9 cellular contexts compared by ENCODE assay signal in the genomic region with DNA sequence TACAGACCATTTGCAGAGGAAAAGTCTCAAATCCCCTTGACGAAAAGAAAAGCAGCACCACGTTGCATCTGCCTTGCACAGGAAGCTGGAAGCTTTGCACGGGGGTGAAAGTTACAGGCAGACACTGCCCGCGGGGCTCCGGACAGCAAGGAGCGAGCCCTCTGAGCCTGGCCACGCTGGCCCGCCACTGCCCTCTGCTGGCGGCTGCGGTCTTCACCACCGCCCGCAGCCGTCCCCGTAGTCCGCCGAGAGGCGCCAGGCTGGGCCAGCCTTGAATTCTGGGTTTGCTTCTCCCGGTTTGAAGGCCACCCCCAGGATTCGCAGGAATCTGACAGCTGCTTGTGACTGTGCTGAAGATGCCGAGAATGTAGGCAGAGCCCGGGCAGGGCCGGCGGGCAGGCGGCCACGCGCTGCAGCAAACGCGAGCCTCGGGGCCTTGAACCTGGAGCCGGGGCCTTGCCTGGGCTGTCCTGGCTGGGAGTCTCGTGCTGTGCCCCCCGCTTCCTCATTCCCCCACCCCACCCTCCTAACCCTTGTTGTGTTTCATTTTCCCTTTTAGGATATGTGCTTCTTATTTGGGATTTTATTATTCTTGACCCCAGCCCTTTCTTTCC. TPM values are rescaled to one million over a fixed set of nuclear protein-coding genes. Genes with fewer than 3 reads are reported as not detected.
DNase-seq lines count a peak whose midpoint lies in the region; ATAC-seq and TF ChIP-seq lines count a peak whose summit lies in the region.
"Had no signal": no experiment of that assay in that cellular context is flagged by ENCODE, and none has a peak within 500 bp of the region (broad histone marks: within the 10 kb centered on the region; RNA-seq: fewer than 3 reads in every experiment).

No MANE protein-coding gene starts in this region.

- H3K9me3 Mint-ChIP-seq in CD4-positive, alpha-beta memory T cell, result no peaks in the 10 kb centered on the region
- no peaks in the 10 kb centered on the region for H3K9me3 Mint-ChIP-seq in progenitor cell of endocrine pancreas (ENCODE audit: low read depth)

- H3K4me1 Mint-ChIP-seq in CD4-positive, alpha-beta memory T cell, result peaks cover 0 to 8% (median under 1%) of the 10 kb centered on the region in 4 donors
- peaks cover 2% of the 10 kb centered on the region for H3K4me1 Mint-ChIP-seq in progenitor cell of endocrine pancreas (ENCODE audit: low read depth)

- H3K27me3 Mint-ChIP-seq in CD4-positive, alpha-beta memory T cell, result peaks cover 41 to 49% of the 10 kb centered on the region in 2 donors
- peaks cover 73% of the 10 kb centered on the region for H3K27me3 Mint-ChIP-seq in progenitor cell of endocrine pancreas

- DNase-seq in CD4-positive, alpha-beta memory T cell, result peak in 4 of 5 donors; percentile 11 to 38 (median 20)
- DNase-seq in activated naive CD8-positive, alpha-beta T cell treated with anti-CD3 and anti-CD28 coated beads, Interleukin-2, amount 50 U/mL, for 16 hours (ENCODE audit: low read depth, low spot score), result peak; percentile 9
- DNase-seq in heart left ventricle (peak; percentile 72 to 90 (median 79)), progenitor cell of endocrine pancreas (ENCODE audit: low spot score, unreplicated experiment) (peak; percentile 74), NCI-H1694 (lab: John Stamatoyannopoulos, UW) (no peak)

- no peak for TF ChIP-seq POLR2A in heart left ventricle (IDR thresholded peaks at IDR 0.05)

- no peaks in the 10 kb centered on the region for H3K9me3 ChIP-seq in CD4-positive, alpha-beta memory T cell (ENCODE audit: control insufficient read depth in 1 of 2, low read length in 2 of 2)
- H3K9me3 ChIP-seq in heart left ventricle, result no peaks in the 10 kb centered on the region

- no peaks in the 10 kb centered on the region for H3K36me3 ChIP-seq in CD4-positive, alpha-beta memory T cell (ENCODE audit: insufficient read depth, low read length)
- no peaks in the 10 kb centered on the region for H3K36me3 ChIP-seq in heart left ventricle

- 22 to 34% (median 24%) methylated on average over 24 to 33 of the region's 33 CpGs for WGBS in heart left ventricle, 4 donors

- peak; percentile 82 for ATAC-seq in GM19455 (IDR thresholded peaks at IDR 0.05; ENCODE audit: unreplicated experiment)
- ATAC-seq in HG03521 (IDR thresholded peaks at IDR 0.05; ENCODE audit: unreplicated experiment), result peak; percentile 87
- ATAC-seq in SK-N-SH treated with all-trans-retinoic acid at 6 μM for 48 hours, result peak; percentile 99
- peak; percentile 73 to 96 (median 96) for ATAC-seq in heart left ventricle

- no peak overlapping the region for H3K27ac Mint-ChIP-seq in CD4-positive, alpha-beta memory T cell
- no peak overlapping the region for H3K27ac Mint-ChIP-seq in progenitor cell of endocrine pancreas

- no peaks in the 10 kb centered on the region for H3K4me1 ChIP-seq in CD4-positive, alpha-beta memory T cell (ENCODE audit: insufficient read depth, low read length)
- H3K4me1 ChIP-seq in heart left ventricle, result peaks cover 0 to 7% (median 1%) of the 10 kb centered on the region in 12 donors

- no peak overlapping the region for H3K4me3 Mint-ChIP-seq in CD4-positive, alpha-beta memory T cell
- peak overlapping the region; percentile 24 for H3K4me3 Mint-ChIP-seq in progenitor cell of endocrine pancreas (ENCODE audit: low read depth)

- CTCF ChIA-PET in CD4-positive, alpha-beta memory T cell (lab: Charles Lee; ENCODE audit: partially characterized antibody), result interaction anchor here (0.6 to 2.7 kb wide), 6 partner anchors 10 to 449 kb away, joined by 3 to 9 read pairs (median 3); no protein-coding TSS in a partner anchor

- POLR2A ChIA-PET in CD4-positive, alpha-beta memory T cell (lab: Charles Lee; ENCODE audit: partially characterized antibody), result no interaction called here

- H3K27me3 ChIP-seq in CD4-positive, alpha-beta memory T cell (ENCODE audit: insufficient read depth, low read length), result no peaks in the 10 kb centered on the region
- peaks cover 0 to 27% (median 0%) of the 10 kb centered on the region in 9 donors for H3K27me3 ChIP-seq in heart left ventricle

- H3K27ac ChIP-seq in CD4-positive, alpha-beta memory T cell (ENCODE audit: low read depth, low read length), result no peak overlapping the region
- no peak overlapping the region for H3K27ac ChIP-seq in heart left ventricle
- H3K27ac ChIP-seq: SK-N-MC had no signal

- H3K36me3 Mint-ChIP-seq in CD4-positive, alpha-beta memory T cell, result no peaks in the 10 kb centered on the region
- no peaks in the 10 kb centered on the region for H3K36me3 Mint-ChIP-seq in progenitor cell of endocrine pancreas (ENCODE audit: insufficient read depth)

- TF ChIP-seq CTCF in heart left ventricle (IDR thresholded peaks at IDR 0.05), result peak; percentile 88 to 99 (median 96)
- TF ChIP-seq CTCF in progenitor cell of endocrine pancreas (IDR thresholded peaks at IDR 0.05; ENCODE audit: unreplicated experiment), result peak; percentile 97

- H3K4me3 ChIP-seq in CD4-positive, alpha-beta memory T cell (ENCODE audit: low read length in 2 of 2), result no peak overlapping the region
- H3K4me3 ChIP-seq in heart left ventricle, result peak overlapping the region in 4 of 12 donors; percentile 1 to 38 (median 18)
- H3K4me3 ChIP-seq: SK-N-MC had no signal

- intact Hi-C loops in CD4-positive, alpha-beta memory T cell (cut with micrococcal nuclease), result loop anchor here (5.0 kb wide), 1 partner anchor 84 kb away; no protein-coding TSS in a partner anchor
- intact Hi-C loops in heart left ventricle (cut with DNase I), result loop anchor here (1.0 to 10.0 kb wide), 10 partner anchors 66 to 696 kb away; a partner anchor contains a TSS

TF ChIP-seq in SK-N-SH treated with all-trans-retinoic acid at 6 μM for 48 hours, 23 proteins besides CTCF, POLR2A, EP300 and RAD21 (continues in another document):
- TF ChIP-seq BACH2 (CRISPR knock-in tag; IDR thresholded peaks at IDR 0.05; ENCODE audit: borderline replicate concordance) (no peak), ISL1 (CRISPR knock-in tag; IDR thresholded peaks at IDR 0.05) (no peak), ZC3H10 (CRISPR knock-in tag; IDR thresholded peaks at IDR 0.05) (no peak), TOX (CRISPR knock-in tag; IDR thresholded peaks at IDR 0.05; ENCODE audit: borderline replicate concordance) (no peak), PPARA (CRISPR knock-in tag; IDR thresholded peaks at IDR 0.05; ENCODE audit: borderline replicate concordance) (no peak), CSDC2 (CRISPR knock-in tag; IDR thresholded peaks at IDR 0.05) (no peak), GLIS3 (CRISPR knock-in tag; IDR thresholded peaks at IDR 0.05) (no peak), RARB (CRISPR knock-in tag; IDR thresholded peaks at IDR 0.05) (no peak), ZNF70 (CRISPR knock-in tag; IDR thresholded peaks at IDR 0.05) (no peak), ZFP30 (CRISPR knock-in tag; IDR thresholded peaks at IDR 0.05) (no peak), ZNF8 (CRISPR knock-in tag; IDR thresholded peaks at IDR 0.05) (no peak)
- TF ChIP-seq, protein P1, sequence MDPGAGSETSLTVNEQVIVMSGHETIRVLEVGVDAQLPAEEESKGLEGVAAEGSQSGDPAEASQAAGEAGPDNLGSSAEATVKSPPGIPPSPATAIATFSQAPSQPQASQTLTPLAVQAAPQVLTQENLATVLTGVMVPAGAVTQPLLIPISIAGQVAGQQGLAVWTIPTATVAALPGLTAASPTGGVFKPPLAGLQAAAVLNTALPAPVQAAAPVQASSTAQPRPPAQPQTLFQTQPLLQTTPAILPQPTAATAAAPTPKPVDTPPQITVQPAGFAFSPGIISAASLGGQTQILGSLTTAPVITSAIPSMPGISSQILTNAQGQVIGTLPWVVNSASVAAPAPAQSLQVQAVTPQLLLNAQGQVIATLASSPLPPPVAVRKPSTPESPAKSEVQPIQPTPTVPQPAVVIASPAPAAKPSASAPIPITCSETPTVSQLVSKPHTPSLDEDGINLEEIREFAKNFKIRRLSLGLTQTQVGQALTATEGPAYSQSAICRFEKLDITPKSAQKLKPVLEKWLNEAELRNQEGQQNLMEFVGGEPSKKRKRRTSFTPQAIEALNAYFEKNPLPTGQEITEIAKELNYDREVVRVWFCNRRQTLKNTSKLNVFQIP (CRISPR knock-in tag; IDR thresholded peaks at IDR 0.05; ENCODE audit: borderline replicate concordance, low read depth), result no peak
- TF ChIP-seq, protein P2, sequence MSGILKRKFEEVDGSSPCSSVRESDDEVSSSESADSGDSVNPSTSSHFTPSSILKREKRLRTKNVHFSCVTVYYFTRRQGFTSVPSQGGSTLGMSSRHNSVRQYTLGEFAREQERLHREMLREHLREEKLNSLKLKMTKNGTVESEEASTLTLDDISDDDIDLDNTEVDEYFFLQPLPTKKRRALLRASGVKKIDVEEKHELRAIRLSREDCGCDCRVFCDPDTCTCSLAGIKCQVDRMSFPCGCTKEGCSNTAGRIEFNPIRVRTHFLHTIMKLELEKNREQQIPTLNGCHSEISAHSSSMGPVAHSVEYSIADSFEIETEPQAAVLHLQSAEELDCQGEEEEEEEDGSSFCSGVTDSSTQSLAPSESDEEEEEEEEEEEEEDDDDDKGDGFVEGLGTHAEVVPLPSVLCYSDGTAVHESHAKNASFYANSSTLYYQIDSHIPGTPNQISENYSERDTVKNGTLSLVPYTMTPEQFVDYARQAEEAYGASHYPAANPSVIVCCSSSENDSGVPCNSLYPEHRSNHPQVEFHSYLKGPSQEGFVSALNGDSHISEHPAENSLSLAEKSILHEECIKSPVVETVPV (CRISPR knock-in tag; IDR thresholded peaks at IDR 0.05), result no peak
- TF ChIP-seq, protein P3, sequence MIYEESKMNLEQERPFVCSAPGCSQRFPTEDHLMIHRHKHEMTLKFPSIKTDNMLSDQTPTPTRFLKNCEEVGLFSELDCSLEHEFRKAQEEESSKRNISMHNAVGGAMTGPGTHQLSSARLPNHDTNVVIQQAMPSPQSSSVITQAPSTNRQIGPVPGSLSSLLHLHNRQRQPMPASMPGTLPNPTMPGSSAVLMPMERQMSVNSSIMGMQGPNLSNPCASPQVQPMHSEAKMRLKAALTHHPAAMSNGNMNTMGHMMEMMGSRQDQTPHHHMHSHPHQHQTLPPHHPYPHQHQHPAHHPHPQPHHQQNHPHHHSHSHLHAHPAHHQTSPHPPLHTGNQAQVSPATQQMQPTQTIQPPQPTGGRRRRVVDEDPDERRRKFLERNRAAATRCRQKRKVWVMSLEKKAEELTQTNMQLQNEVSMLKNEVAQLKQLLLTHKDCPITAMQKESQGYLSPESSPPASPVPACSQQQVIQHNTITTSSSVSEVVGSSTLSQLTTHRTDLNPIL (CRISPR knock-in tag; IDR thresholded peaks at IDR 0.05; ENCODE audit: low read depth), result no peak

RNA-seq across cellular contexts. Expression of a gene that starts 49.2 kb away (rescaled TPM):
- total RNA-seq in CD4-positive, alpha-beta memory T cell, result not detected
- not detected for polyA plus RNA-seq in CD4-positive, alpha-beta memory T cell
- total RNA-seq in heart left ventricle, result under 1 TPM in 7 of 9 donors, not detected in 2; 0.05 to 0.35 (median 0.23) TPM
- polyA plus RNA-seq in heart left ventricle, result under 1 TPM; 0.03 to 0.04 TPM
- not detected in 2 replicates for total RNA-seq in progenitor cell of endocrine pancreas
